11 cellular contexts compared by ENCODE assay signal in genomic region chr6:151036869-151037680, GRCh38.
DNase-seq lines count a peak whose midpoint lies in the region; ATAC-seq and TF ChIP-seq lines count a peak whose summit lies in the region.
"Had no signal": no experiment of that assay in that cellular context is flagged by ENCODE, and none has a peak within 500 bp of the region (broad histone marks: within the 10 kb centered on the region; RNA-seq: fewer than 3 reads in every experiment).

No MANE protein-coding gene starts in this region.

- H3K4me1 ChIP-seq in HCT116 (ENCODE audit: control insufficient read depth in 1 of 2, insufficient read depth in 2 of 2, low read length in 2 of 2) (peaks cover 58 to 99% of the 10 kb centered on the region in 2 experiments), RWPE2 (ENCODE audit: insufficient read depth, poor library complexity, severe bottlenecking) (peaks cover 37% of the 10 kb centered on the region), sigmoid colon (peaks cover 0 to 27% (median 18%) of the 10 kb centered on the region in 4 donors)

- no peak for TF ChIP-seq EP300 in sigmoid colon (IDR thresholded peaks at IDR 0.05)

- TF ChIP-seq POLR2A in HCT116 (IDR thresholded peaks at IDR 0.05; ENCODE audit: borderline replicate concordance, extremely low read depth, insufficient read depth, insufficient read length) (no peak), sigmoid colon (IDR thresholded peaks at IDR 0.05) (no peak)

- H3K9me3 ChIP-seq in HCT116 (ENCODE audit: control insufficient read depth in 1 of 2, insufficient read depth in 1 of 2, low read depth in 1 of 2, low read length in 2 of 2) (no peaks in the 10 kb centered on the region), RWPE2 (ENCODE audit: severe bottlenecking) (no peaks in the 10 kb centered on the region), sigmoid colon (no peaks in the 10 kb centered on the region), WERI-Rb-1 (ENCODE audit: severe bottlenecking) (no peaks in the 10 kb centered on the region)
- H3K9me3 ChIP-seq: ovary had no signal

- ATAC-seq in HCT116 (no peak), RWPE2 (ENCODE audit: low read depth) (no peak), HG02973 (IDR thresholded peaks at IDR 0.05; ENCODE audit: unreplicated experiment) (no peak)

- TF ChIP-seq CTCF in HCT116 (IDR thresholded peaks at IDR 0.05 in 2 of 3, conservative IDR thresholded peaks at IDR 0.05 in 1 of 3; ENCODE audit: borderline replicate concordance in 1 of 3, insufficient read depth in 1 of 3, low read depth in 2 of 3, low read length in 2 of 3) = no peak
- TF ChIP-seq CTCF in RWPE2 (IDR thresholded peaks at IDR 0.05; ENCODE audit: poor library complexity, severe bottlenecking) = no peak
- TF ChIP-seq CTCF in sigmoid colon (IDR thresholded peaks at IDR 0.05) = no peak
- no peak for TF ChIP-seq CTCF in WERI-Rb-1 (IDR thresholded peaks at IDR 0.05; ENCODE audit: low read depth, low read length)

- H3K4me2 ChIP-seq in HCT116 (ENCODE audit: low read length) = peak overlapping the region; percentile 51

- intact Hi-C loops in HCT116 (cut with micrococcal nuclease) = no loop called here
- intact Hi-C loops in sigmoid colon (cut with DNase I) = no loop called here

- no peak overlapping the region for H2AFZ ChIP-seq in HCT116 (ENCODE audit: low read depth, low read length, poor library complexity, severe bottlenecking)

- H3K27ac ChIP-seq in HCT116 (ENCODE audit: low read depth, low read length) = peak overlapping the region; percentile 91
- H3K27ac ChIP-seq in RWPE2 (ENCODE audit: poor library complexity, severe bottlenecking) = peak overlapping the region; percentile 90
- peak overlapping the region; percentile 92 for H3K27ac ChIP-seq in epithelial cell of prostate
- H3K27ac ChIP-seq in sigmoid colon = peak overlapping the region; percentile 44 to 90 (median 49)
- H3K27ac ChIP-seq in WERI-Rb-1 = no peak overlapping the region
- H3K27ac ChIP-seq: ovary had no signal

- POLR2A ChIA-PET in HCT116 (lab: Charles Lee) = interaction anchor here (1.0 to 7.4 kb wide), 7 partner anchors 9 to 289 kb away, joined by 4 to 75 read pairs (median 4); no protein-coding TSS in a partner anchor

- H4K20me1 ChIP-seq in HCT116 (ENCODE audit: insufficient read depth) = no peaks in the 10 kb centered on the region

- peaks cover 52% of the 10 kb centered on the region for H3K79me2 ChIP-seq in HCT116 (ENCODE audit: insufficient read depth, low read length)

- H3K36me3 ChIP-seq in HCT116 (ENCODE audit: control insufficient read depth in 1 of 2, insufficient read depth in 2 of 2, low read length in 2 of 2) = peaks cover 0 to 28% of the 10 kb centered on the region in 2 experiments; a peak in 1 of 4 replicates
- peaks cover 21% of the 10 kb centered on the region for H3K36me3 ChIP-seq in RWPE2 (ENCODE audit: low read depth)
- no peaks in the 10 kb centered on the region for H3K36me3 ChIP-seq in sigmoid colon
- H3K36me3 ChIP-seq in WERI-Rb-1 = no peaks in the 10 kb centered on the region
- H3K36me3 ChIP-seq: ovary had no signal

- RAD21 ChIA-PET in HCT116 (lab: Charles Lee; ENCODE audit: low non-redundant PET in 1 of 2, low total read pairs in 2 of 2, uncharacterized antibody in 2 of 2, unreplicated experiment in 2 of 2) = interaction anchor here in 1 of 2 experiments (1.0 kb wide), 1 partner anchor 287 kb away, joined by 4 read pairs; no protein-coding TSS in a partner anchor

- TF ChIP-seq RAD21 in HCT116 (IDR thresholded peaks at IDR 0.05; ENCODE audit: low read depth) = no peak

- peak; percentile 64 for DNase-seq in HCT116 (ENCODE audit: low read depth, low spot score)
- DNase-seq in RWPE2 (ENCODE audit: low spot score) = no peak
- peak; percentile 68 for DNase-seq in epithelial cell of prostate (ENCODE audit: low read depth, low spot score)
- no peak for DNase-seq in sigmoid colon
- no peak for DNase-seq in stimulated activated naive CD4-positive, alpha-beta T cell treated with Interleukin-2 at 50 U/mL for 16 hours (lab: John Stamatoyannopoulos, UW)
- DNase-seq in WERI-Rb-1 = no peak
- DNase-seq in SIG-M5 treated with dmso at 0.1 percent for 504 hours (lab: John Stamatoyannopoulos, UW; ENCODE audit: unreplicated experiment) = no peak
- DNase-seq: NCI-H2029, T-helper 9 cell had no signal

- 86 to 90% methylated on average over 12 of the region's 12 CpGs for WGBS in sigmoid colon, 2 donors

- H3K27me3 ChIP-seq in HCT116 (ENCODE audit: insufficient read depth, low read length) (no peaks in the 10 kb centered on the region), RWPE2 (ENCODE audit: insufficient read depth, poor library complexity, severe bottlenecking) (no peaks in the 10 kb centered on the region), sigmoid colon (no peaks in the 10 kb centered on the region), WERI-Rb-1 (ENCODE audit: insufficient read depth, low read depth, severe bottlenecking) (no peaks in the 10 kb centered on the region)
- H3K27me3 ChIP-seq: ovary had no signal

- TSS peak; percentile 85 for BruUV-seq in HCT116 (replicated peaks; lab: Mats Ljungman, UMichigan)

- CTCF ChIA-PET in HCT116 (lab: Charles Lee) = no interaction called here

- H3K9me2 ChIP-seq in HCT116 (ENCODE audit: insufficient read depth) = no peaks in the 10 kb centered on the region

- peak overlapping the region; percentile 78 for H3K9ac ChIP-seq in HCT116 (ENCODE audit: low read length)

- no peak overlapping the region for H3K4me3 ChIP-seq in HCT116 (replicated peaks in 1 of 2; ENCODE audit: low read depth in 1 of 2, low read length in 2 of 2)
- no peak overlapping the region for H3K4me3 ChIP-seq in RWPE2 (ENCODE audit: severe bottlenecking)
- no peak overlapping the region for H3K4me3 ChIP-seq in sigmoid colon
- no peak overlapping the region for H3K4me3 ChIP-seq in WERI-Rb-1 (ENCODE audit: low read depth, low read length)
- H3K4me3 ChIP-seq: ovary had no signal

TF ChIP-seq in HCT116, 20 proteins besides CTCF, POLR2A, EP300 and RAD21:
- TF ChIP-seq SRF (IDR thresholded peaks at IDR 0.05; ENCODE audit: low read depth) (no peak), SIN3A (IDR thresholded peaks at IDR 0.05; ENCODE audit: low read depth) (no peak), TCF7L2 (IDR thresholded peaks at IDR 0.05; ENCODE audit: borderline replicate concordance, extremely low read depth, insufficient read depth, insufficient read length) (no peak)

Comparison
In these comparisons a context has a peak if more than half of its experiments do, and no peak if none do; other contexts are left out.
1. DNase-seq: peak in HCT116 (single experiment) and epithelial cell of prostate (single experiment); none in RWPE2 (single experiment), sigmoid colon (single experiment), stimulated activated naive CD4-positive, alpha-beta T cell treated with Interleukin-2 at 50 U/mL for 16 hours (single experiment), WERI-Rb-1 (single experiment) and SIG-M5 treated with dmso at 0.1 percent for 504 hours (single experiment).